14 cellular contexts compared by ENCODE assay signal in the genomic region with DNA sequence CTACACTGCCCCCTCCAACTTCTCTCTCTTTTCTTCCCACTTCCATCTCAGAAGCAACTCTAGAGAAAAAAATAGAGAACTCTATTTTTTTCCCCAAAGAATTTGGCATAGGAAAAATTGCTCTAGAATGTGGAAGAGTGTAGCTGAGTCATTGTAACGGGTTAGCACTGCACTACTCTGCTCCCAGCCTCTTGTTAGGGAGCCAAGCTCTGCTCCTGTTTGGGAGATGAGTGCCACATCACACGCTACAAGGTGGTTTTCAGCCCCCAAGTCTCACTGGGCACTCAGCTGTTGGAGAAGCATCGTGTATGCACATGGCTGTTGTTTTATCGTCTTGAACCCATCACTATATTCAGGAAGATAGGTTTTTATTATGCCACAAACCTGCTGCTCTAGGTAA.
"Had no signal": no experiment of that assay in that cellular context is flagged by ENCODE, and none has a peak within 500 bp of the region (broad histone marks: within the 10 kb centered on the region; RNA-seq: fewer than 3 reads in every experiment).

No MANE protein-coding gene starts in this region.

- H3K36me3 ChIP-seq: ascending aorta, right atrium auricular region, suprapubic skin had no signal

- H3K9me3 ChIP-seq: ascending aorta, right atrium auricular region, suprapubic skin had no signal

- ATAC-seq: activated CD4-positive, CD25-positive, alpha-beta regulatory T cell treated with anti-CD3 and anti-CD28 coated beads, Interleukin-2, amount 50 U/mL, for 24 hours; natural killer cell treated with Interleukin-12 subunit alpha and Interleukin-12 subunit beta and Interleukin-15 and Interleukin-18, amount 100 ng/mL, for 72 hours had no signal

- DNase-seq: activated naive CD4-positive, alpha-beta T cell treated with anti-CD3 and anti-CD28 coated beads, Interleukin-2, amount 10 ng/mL, durations not matched to agents 7 days and 5 days; activated T-cell treated with anti-CD3 and anti-CD28 coated beads, Interleukin-2, amount 50 U/mL, for 1 hour; erythroblast; mesendoderm; small intestine; stimulated activated CD4-positive, alpha-beta T cell treated with anti-CD3 and anti-CD28 coated beads, Interleukin-4, amount 100 ng/mL, for 24 hours; stimulated activated naive CD4-positive, alpha-beta T cell treated with Interleukin-2 at 50 U/mL for 16 hours; T-helper 9 cell had no signal

- H3K4me3 ChIP-seq: ascending aorta, cardiac muscle cell, right atrium auricular region, suprapubic skin had no signal

- H3K27me3 ChIP-seq: ascending aorta, cardiac muscle cell, right atrium auricular region, suprapubic skin had no signal

- H3K4me1 ChIP-seq: ascending aorta, right atrium auricular region, suprapubic skin had no signal

- H3K27ac ChIP-seq: ascending aorta, right atrium auricular region, suprapubic skin had no signal
